1 cellular context compared by ENCODE assay signal in the genomic region with DNA sequence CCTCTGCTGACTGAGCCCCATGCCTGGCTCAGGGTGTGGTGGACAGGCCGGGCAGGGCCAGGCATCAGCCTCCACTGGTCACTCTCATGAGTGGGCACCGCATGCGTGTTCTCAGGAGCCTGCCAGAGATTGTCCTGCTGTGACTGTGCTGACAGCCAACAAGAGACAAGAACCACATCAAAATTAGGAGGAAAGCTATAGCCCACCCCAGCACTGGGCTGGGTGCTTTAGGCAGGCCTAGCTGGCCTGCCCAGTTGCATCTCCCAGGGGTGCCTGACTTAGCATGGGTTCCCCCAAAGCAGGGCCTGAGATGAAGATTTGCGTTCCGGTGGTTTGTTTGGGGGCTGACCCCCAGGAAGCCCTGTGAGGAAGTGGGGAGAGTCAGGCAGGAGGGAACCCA.
TF ChIP-seq lines count a peak whose summit lies in the region.

No MANE protein-coding gene starts in this region.

TF ChIP-seq in GM23338, 12 proteins besides CTCF, POLR2A, EP300 and RAD21 (continued from another document):
- TF ChIP-seq, protein P1, sequence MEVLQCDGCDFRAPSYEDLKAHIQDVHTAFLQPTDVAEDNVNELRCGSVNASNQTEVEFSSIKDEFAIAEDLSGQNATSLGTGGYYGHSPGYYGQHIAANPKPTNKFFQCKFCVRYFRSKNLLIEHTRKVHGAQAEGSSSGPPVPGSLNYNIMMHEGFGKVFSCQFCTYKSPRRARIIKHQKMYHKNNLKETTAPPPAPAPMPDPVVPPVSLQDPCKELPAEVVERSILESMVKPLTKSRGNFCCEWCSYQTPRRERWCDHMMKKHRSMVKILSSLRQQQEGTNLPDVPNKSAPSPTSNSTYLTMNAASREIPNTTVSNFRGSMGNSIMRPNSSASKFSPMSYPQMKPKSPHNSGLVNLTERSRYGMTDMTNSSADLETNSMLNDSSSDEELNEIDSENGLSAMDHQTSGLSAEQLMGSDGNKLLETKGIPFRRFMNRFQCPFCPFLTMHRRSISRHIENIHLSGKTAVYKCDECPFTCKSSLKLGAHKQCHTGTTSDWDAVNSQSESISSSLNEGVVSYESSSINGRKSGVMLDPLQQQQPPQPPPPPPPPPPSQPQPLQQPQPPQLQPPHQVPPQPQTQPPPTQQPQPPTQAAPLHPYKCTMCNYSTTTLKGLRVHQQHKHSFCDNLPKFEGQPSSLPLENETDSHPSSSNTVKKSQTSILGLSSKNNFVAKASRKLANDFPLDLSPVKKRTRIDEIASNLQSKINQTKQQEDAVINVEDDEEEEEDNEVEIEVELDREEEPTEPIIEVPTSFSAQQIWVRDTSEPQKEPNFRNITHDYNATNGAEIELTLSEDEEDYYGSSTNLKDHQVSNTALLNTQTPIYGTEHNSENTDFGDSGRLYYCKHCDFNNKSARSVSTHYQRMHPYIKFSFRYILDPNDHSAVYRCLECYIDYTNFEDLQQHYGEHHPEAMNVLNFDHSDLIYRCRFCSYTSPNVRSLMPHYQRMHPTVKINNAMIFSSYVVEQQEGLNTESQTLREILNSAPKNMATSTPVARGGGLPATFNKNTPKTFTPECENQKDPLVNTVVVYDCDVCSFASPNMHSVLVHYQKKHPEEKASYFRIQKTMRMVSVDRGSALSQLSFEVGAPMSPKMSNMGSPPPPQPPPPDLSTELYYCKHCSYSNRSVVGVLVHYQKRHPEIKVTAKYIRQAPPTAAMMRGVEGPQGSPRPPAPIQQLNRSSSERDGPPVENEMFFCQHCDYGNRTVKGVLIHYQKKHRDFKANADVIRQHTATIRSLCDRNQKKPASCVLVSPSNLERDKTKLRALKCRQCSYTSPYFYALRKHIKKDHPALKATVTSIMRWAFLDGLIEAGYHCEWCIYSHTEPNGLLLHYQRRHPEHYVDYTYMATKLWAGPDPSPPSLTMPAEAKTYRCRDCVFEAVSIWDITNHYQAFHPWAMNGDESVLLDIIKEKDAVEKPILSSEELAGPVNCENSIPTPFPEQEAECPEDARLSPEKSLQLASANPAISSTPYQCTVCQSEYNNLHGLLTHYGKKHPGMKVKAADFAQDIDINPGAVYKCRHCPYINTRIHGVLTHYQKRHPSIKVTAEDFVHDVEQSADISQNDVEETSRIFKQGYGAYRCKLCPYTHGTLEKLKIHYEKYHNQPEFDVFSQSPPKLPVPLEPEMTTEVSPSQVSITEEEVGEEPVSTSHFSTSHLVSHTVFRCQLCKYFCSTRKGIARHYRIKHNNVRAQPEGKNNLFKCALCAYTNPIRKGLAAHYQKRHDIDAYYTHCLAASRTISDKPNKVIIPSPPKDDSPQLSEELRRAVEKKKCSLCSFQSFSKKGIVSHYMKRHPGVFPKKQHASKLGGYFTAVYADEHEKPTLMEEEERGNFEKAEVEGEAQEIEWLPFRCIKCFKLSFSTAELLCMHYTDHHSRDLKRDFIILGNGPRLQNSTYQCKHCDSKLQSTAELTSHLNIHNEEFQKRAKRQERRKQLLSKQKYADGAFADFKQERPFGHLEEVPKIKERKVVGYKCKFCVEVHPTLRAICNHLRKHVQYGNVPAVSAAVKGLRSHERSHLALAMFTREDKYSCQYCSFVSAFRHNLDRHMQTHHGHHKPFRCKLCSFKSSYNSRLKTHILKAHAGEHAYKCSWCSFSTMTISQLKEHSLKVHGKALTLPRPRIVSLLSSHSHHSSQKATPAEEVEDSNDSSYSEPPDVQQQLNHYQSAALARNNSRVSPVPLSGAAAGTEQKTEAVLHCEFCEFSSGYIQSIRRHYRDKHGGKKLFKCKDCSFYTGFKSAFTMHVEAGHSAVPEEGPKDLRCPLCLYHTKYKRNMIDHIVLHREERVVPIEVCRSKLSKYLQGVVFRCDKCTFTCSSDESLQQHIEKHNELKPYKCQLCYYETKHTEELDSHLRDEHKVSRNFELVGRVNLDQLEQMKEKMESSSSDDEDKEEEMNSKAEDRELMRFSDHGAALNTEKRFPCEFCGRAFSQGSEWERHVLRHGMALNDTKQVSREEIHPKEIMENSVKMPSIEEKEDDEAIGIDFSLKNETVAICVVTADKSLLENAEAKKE (CRISPR knock-in tag; IDR thresholded peaks at IDR 0.05), result no peak
- TF ChIP-seq ZNF331 (CRISPR knock-in tag; IDR thresholded peaks at IDR 0.05; ENCODE audit: low read depth), result no peak
- no peak for TF ChIP-seq CREB1 (CRISPR knock-in tag; IDR thresholded peaks at IDR 0.05; ENCODE audit: low read depth)
- TF ChIP-seq, protein P2, sequence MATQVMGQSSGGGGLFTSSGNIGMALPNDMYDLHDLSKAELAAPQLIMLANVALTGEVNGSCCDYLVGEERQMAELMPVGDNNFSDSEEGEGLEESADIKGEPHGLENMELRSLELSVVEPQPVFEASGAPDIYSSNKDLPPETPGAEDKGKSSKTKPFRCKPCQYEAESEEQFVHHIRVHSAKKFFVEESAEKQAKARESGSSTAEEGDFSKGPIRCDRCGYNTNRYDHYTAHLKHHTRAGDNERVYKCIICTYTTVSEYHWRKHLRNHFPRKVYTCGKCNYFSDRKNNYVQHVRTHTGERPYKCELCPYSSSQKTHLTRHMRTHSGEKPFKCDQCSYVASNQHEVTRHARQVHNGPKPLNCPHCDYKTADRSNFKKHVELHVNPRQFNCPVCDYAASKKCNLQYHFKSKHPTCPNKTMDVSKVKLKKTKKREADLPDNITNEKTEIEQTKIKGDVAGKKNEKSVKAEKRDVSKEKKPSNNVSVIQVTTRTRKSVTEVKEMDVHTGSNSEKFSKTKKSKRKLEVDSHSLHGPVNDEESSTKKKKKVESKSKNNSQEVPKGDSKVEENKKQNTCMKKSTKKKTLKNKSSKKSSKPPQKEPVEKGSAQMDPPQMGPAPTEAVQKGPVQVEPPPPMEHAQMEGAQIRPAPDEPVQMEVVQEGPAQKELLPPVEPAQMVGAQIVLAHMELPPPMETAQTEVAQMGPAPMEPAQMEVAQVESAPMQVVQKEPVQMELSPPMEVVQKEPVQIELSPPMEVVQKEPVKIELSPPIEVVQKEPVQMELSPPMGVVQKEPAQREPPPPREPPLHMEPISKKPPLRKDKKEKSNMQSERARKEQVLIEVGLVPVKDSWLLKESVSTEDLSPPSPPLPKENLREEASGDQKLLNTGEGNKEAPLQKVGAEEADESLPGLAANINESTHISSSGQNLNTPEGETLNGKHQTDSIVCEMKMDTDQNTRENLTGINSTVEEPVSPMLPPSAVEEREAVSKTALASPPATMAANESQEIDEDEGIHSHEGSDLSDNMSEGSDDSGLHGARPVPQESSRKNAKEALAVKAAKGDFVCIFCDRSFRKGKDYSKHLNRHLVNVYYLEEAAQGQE (IDR thresholded peaks at IDR 0.05; ENCODE audit: unreplicated experiment), result no peak
- no peak for TF ChIP-seq STAT1 (IDR thresholded peaks at IDR 0.05; ENCODE audit: unreplicated experiment)
